10 cellular contexts compared by ENCODE assay signal in genomic region chr1:204564835-204565234, GRCh38. TPM values are rescaled to one million over a fixed set of nuclear protein-coding genes. Genes with fewer than 3 reads are reported as not detected.
DNase-seq lines count a peak whose midpoint lies in the region; ATAC-seq and TF ChIP-seq lines count a peak whose summit lies in the region.
"Had no signal": no experiment of that assay in that cellular context is flagged by ENCODE, and none has a peak within 500 bp of the region (broad histone marks: within the 10 kb centered on the region; RNA-seq: fewer than 3 reads in every experiment).

No MANE protein-coding gene starts in this region.

- H3K9me3 Mint-ChIP-seq in CD4-positive, alpha-beta T cell = no peaks in the 10 kb centered on the region
- H3K9me3 Mint-ChIP-seq in activated CD8-positive, alpha-beta T cell treated with anti-CD3 and anti-CD28 coated beads for 36 hours = no peaks in the 10 kb centered on the region

- peaks cover 64% of the 10 kb centered on the region for H3K4me1 Mint-ChIP-seq in CD4-positive, alpha-beta T cell (ENCODE audit: low read depth)
- peaks cover 52% of the 10 kb centered on the region for H3K4me1 Mint-ChIP-seq in activated CD8-positive, alpha-beta T cell treated with anti-CD3 and anti-CD28 coated beads for 36 hours (ENCODE audit: low read depth)

- H3K36me3 Mint-ChIP-seq in CD4-positive, alpha-beta T cell (ENCODE audit: low read depth) = peaks cover 67% of the 10 kb centered on the region
- H3K36me3 Mint-ChIP-seq in activated CD8-positive, alpha-beta T cell treated with anti-CD3 and anti-CD28 coated beads for 36 hours (ENCODE audit: low read depth) = peaks cover 22% of the 10 kb centered on the region

- DNase-seq in CD4-positive, alpha-beta T cell = peak in 1 of 10 experiments; percentile 12
- DNase-seq in GM19238 (ENCODE audit: insufficient read length, low spot score) = peak; percentile 70
- DNase-seq in activated CD8-positive, alpha-beta T cell treated with anti-CD3 and anti-CD28 coated beads for 36 hours = peak; percentile 63
- no peak for DNase-seq in AML-193 (lab: John Stamatoyannopoulos, UW)
- no peak for DNase-seq in DMS114 treated with DMSO at 0.1 percent for 48 hours (lab: John Stamatoyannopoulos, UW; ENCODE audit: unreplicated experiment)
- DNase-seq in NCI-H226 = no peak
- DNase-seq: MG63 had no signal

- H3K4me3 Mint-ChIP-seq in CD4-positive, alpha-beta T cell = no peak overlapping the region
- H3K4me3 Mint-ChIP-seq in activated CD8-positive, alpha-beta T cell treated with anti-CD3 and anti-CD28 coated beads for 36 hours = no peak overlapping the region

- TF ChIP-seq CTCF in CD4-positive, alpha-beta T cell (IDR thresholded peaks at IDR 0.05) = no peak
- TF ChIP-seq CTCF in activated CD8-positive, alpha-beta T cell treated with anti-CD3 and anti-CD28 coated beads for 36 hours (IDR thresholded peaks at IDR 0.05) = no peak

- no peaks in the 10 kb centered on the region for H3K27me3 Mint-ChIP-seq in CD4-positive, alpha-beta T cell
- no peaks in the 10 kb centered on the region for H3K27me3 Mint-ChIP-seq in activated CD8-positive, alpha-beta T cell treated with anti-CD3 and anti-CD28 coated beads for 36 hours

- CTCF ChIA-PET in CD4-positive, alpha-beta T cell (lab: Charles Lee) = interaction anchor here (1.1 to 1.9 kb wide), 5 partner anchors 18 to 242 kb away, joined by 4 to 13 read pairs (median 6); no protein-coding TSS in a partner anchor
- CTCF ChIA-PET in activated CD8-positive, alpha-beta T cell treated with anti-CD3 and anti-CD28 coated beads for 36 hours (lab: Charles Lee) = interaction anchor here (0.9 to 7.8 kb wide), 24 partner anchors 8 to 436 kb away, joined by 3 to 176 read pairs (median 6); partner anchors contain the start of gene LRRN2

- H3K27ac Mint-ChIP-seq in CD4-positive, alpha-beta T cell = peak overlapping the region; percentile 80
- H3K27ac Mint-ChIP-seq in activated CD8-positive, alpha-beta T cell treated with anti-CD3 and anti-CD28 coated beads for 36 hours = peak overlapping the region; percentile 65

- H3K27ac ChIP-seq in CD4-positive, alpha-beta T cell (ENCODE audit: low read depth, low read length) = no peak overlapping the region
- H3K27ac ChIP-seq: skin epidermis had no signal

- POLR2A ChIA-PET in CD4-positive, alpha-beta T cell (lab: Charles Lee) = interaction anchor here (0.6 to 1.9 kb wide), 5 partner anchors 30 to 974 kb away, joined by 3 to 15 read pairs (median 4); partner anchors contain the start of gene MDM4
- POLR2A ChIA-PET in activated CD8-positive, alpha-beta T cell treated with anti-CD3 and anti-CD28 coated beads for 36 hours (lab: Charles Lee) = no interaction called here

- H3K9me3 ChIP-seq in CD4-positive, alpha-beta T cell (ENCODE audit: control insufficient read depth, low read length) = no peaks in the 10 kb centered on the region

- no peaks in the 10 kb centered on the region for H3K27me3 ChIP-seq in CD4-positive, alpha-beta T cell (ENCODE audit: control insufficient read depth, insufficient read depth, low read length)
- H3K27me3 ChIP-seq: MG63 had no signal

- ATAC-seq in CD4-positive, alpha-beta T cell (ENCODE audit: poor library complexity) = peak; percentile 43
- peak; percentile 86 for ATAC-seq in HG02981 (IDR thresholded peaks at IDR 0.05; ENCODE audit: unreplicated experiment)
- ATAC-seq in activated CD8-positive, alpha-beta T cell treated with anti-CD3 and anti-CD28 coated beads for 36 hours = peak; percentile 45
- no peak for ATAC-seq in SK-N-SH treated with all-trans-retinoic acid at 6 μM for 48 hours

- intact Hi-C loops in CD4-positive, alpha-beta T cell (cut with DNase I, micrococcal nuclease) = loop anchor here in 1 of 2 experiments (1.0 to 5.0 kb wide), 3 partner anchors 43 to 497 kb away; no protein-coding TSS in a partner anchor
- intact Hi-C loops in activated CD8-positive, alpha-beta T cell treated with anti-CD3 and anti-CD28 coated beads for 36 hours (cut with micrococcal nuclease) = no loop called here

TF ChIP-seq in SK-N-SH treated with all-trans-retinoic acid at 6 μM for 48 hours, 23 proteins besides CTCF, POLR2A, EP300 and RAD21:
- TF ChIP-seq BACH2 (CRISPR knock-in tag; IDR thresholded peaks at IDR 0.05; ENCODE audit: borderline replicate concordance) = no peak
- no peak for TF ChIP-seq ZNF565 (CRISPR knock-in tag; conservative IDR thresholded peaks at IDR 0.05; ENCODE audit: low read depth)
- TF ChIP-seq SNAI2 (CRISPR knock-in tag; IDR thresholded peaks at IDR 0.05) = no peak
- no peak for TF ChIP-seq ZNF70 (CRISPR knock-in tag; IDR thresholded peaks at IDR 0.05)
- no peak for TF ChIP-seq POU6F1 (CRISPR knock-in tag; IDR thresholded peaks at IDR 0.05; ENCODE audit: borderline replicate concordance, low read depth)
- no peak for TF ChIP-seq ESRRG (CRISPR knock-in tag; IDR thresholded peaks at IDR 0.05)
- TF ChIP-seq CSRNP3 (CRISPR knock-in tag; IDR thresholded peaks at IDR 0.05) = no peak

RNA-seq across cellular contexts. Expression of gene MDM4, which starts 48.6 kb away (rescaled TPM):
- 100 to 1,000 TPM; 260 to 266 TPM for total RNA-seq in CD4-positive, alpha-beta T cell
- 10 to 100 TPM; 89.6 to 94.8 TPM for total RNA-seq in activated CD8-positive, alpha-beta T cell treated with anti-CD3 and anti-CD28 coated beads for 36 hours

Comparison
In these comparisons a context has a peak if more than half of its experiments do, and no peak if none do; other contexts are left out.
1. DNase-seq: peak in GM19238 (single experiment) and activated CD8-positive, alpha-beta T cell treated with anti-CD3 and anti-CD28 coated beads for 36 hours (single experiment); none in AML-193 (0 of 2), DMS114 treated with DMSO at 0.1 percent for 48 hours (single experiment) and NCI-H226 (single experiment).